In genomic region chr14:50347521-50347920, GRCh38 we compare ENCODE assay signal across 13 cellular contexts. TPM values are rescaled to one million over a fixed set of nuclear protein-coding genes. Genes with fewer than 3 reads are reported as not detected.
DNase-seq lines count a peak whose midpoint lies in the region; ATAC-seq, FAIRE-seq and TF ChIP-seq lines count a peak whose summit lies in the region.
"Had no signal": no experiment of that assay in that cellular context is flagged by ENCODE, and none has a peak within 500 bp of the region (broad histone marks: within the 10 kb centered on the region; RNA-seq: fewer than 3 reads in every experiment).

No MANE protein-coding gene starts in this region.

- H3K36me3 ChIP-seq in Caco-2 (ENCODE audit: control insufficient read depth, insufficient read depth, low read length): no peaks in the 10 kb centered on the region
- H3K36me3 ChIP-seq in PC-3 (ENCODE audit: low read depth, low read length): no peaks in the 10 kb centered on the region
- no peaks in the 10 kb centered on the region for H3K36me3 ChIP-seq in endodermal cell (ENCODE audit: control insufficient read depth, insufficient read depth, low read length)
- H3K36me3 ChIP-seq in parathyroid adenoma (ENCODE audit: control insufficient read depth, insufficient read depth, low read length): no peaks in the 10 kb centered on the region
- H3K36me3 ChIP-seq: neutrophil had no signal

- intact Hi-C loops in Caco-2 (cut with micrococcal nuclease; ENCODE audit: unreplicated experiment): no loop called here
- intact Hi-C loops in PC-3 (cut with micrococcal nuclease): no loop called here

- H3K9ac ChIP-seq in PC-3 (ENCODE audit: low read length): peak overlapping the region; percentile 7; the same call in 1 of the 2 replicates
- no peak overlapping the region for H3K9ac ChIP-seq in endodermal cell (ENCODE audit: extremely low read depth, low read length, poor library complexity, severe bottlenecking)
- H3K9ac ChIP-seq in parathyroid adenoma: no peak overlapping the region

- ATAC-seq in PC-3: peak; percentile 36
- no peak for ATAC-seq in activated naive CD8-positive, alpha-beta T cell treated with anti-CD3 and anti-CD28 coated beads, Interleukin-2, amount 50 U/mL, for 24 hours

- H2AFZ ChIP-seq in PC-3 (ENCODE audit: low read length) (peak overlapping the region; percentile 73), parathyroid adenoma (peak overlapping the region; percentile 72)

- no peak overlapping the region for H3K4me3 Mint-ChIP-seq in Caco-2 (ENCODE audit: unreplicated experiment)
- no peak overlapping the region for H3K4me3 Mint-ChIP-seq in endodermal cell
- H3K4me3 Mint-ChIP-seq in activated naive CD8-positive, alpha-beta T cell treated with anti-CD3 and anti-CD28 coated beads, Interleukin-2, amount 50 U/mL, for 24 hours: no peak overlapping the region
- H3K4me3 Mint-ChIP-seq in mesothelial cell of epicardium: no peak overlapping the region

- H3K27me3 ChIP-seq in Caco-2 (replicated peaks; ENCODE audit: control insufficient read depth, insufficient read depth, low read length): no peaks in the 10 kb centered on the region
- no peaks in the 10 kb centered on the region for H3K27me3 ChIP-seq in PC-3 (ENCODE audit: low read length)
- no peaks in the 10 kb centered on the region for H3K27me3 ChIP-seq in endodermal cell (ENCODE audit: control insufficient read depth, insufficient read depth, low read length, poor library complexity, severe bottlenecking)
- no peaks in the 10 kb centered on the region for H3K27me3 ChIP-seq in parathyroid adenoma (ENCODE audit: control insufficient read depth, insufficient read depth, low read length)
- H3K27me3 ChIP-seq: neutrophil had no signal

- no peaks in the 10 kb centered on the region for H3K27me3 Mint-ChIP-seq in Caco-2 (ENCODE audit: insufficient read depth, unreplicated experiment)
- H3K27me3 Mint-ChIP-seq in endodermal cell (ENCODE audit: insufficient read depth): no peaks in the 10 kb centered on the region
- no peaks in the 10 kb centered on the region for H3K27me3 Mint-ChIP-seq in activated naive CD8-positive, alpha-beta T cell treated with anti-CD3 and anti-CD28 coated beads, Interleukin-2, amount 50 U/mL, for 24 hours
- no peaks in the 10 kb centered on the region for H3K27me3 Mint-ChIP-seq in mesothelial cell of epicardium (ENCODE audit: low read depth)

- no peaks in the 10 kb centered on the region for H3K9me3 Mint-ChIP-seq in Caco-2 (ENCODE audit: unreplicated experiment)
- no peaks in the 10 kb centered on the region for H3K9me3 Mint-ChIP-seq in endodermal cell
- no peaks in the 10 kb centered on the region for H3K9me3 Mint-ChIP-seq in activated naive CD8-positive, alpha-beta T cell treated with anti-CD3 and anti-CD28 coated beads, Interleukin-2, amount 50 U/mL, for 24 hours
- H3K9me3 Mint-ChIP-seq in mesothelial cell of epicardium: no peaks in the 10 kb centered on the region

- H3K36me3 Mint-ChIP-seq in Caco-2 (ENCODE audit: insufficient read depth, unreplicated experiment): no peaks in the 10 kb centered on the region
- H3K36me3 Mint-ChIP-seq in endodermal cell (ENCODE audit: low read depth): no peaks in the 10 kb centered on the region
- H3K36me3 Mint-ChIP-seq in activated naive CD8-positive, alpha-beta T cell treated with anti-CD3 and anti-CD28 coated beads, Interleukin-2, amount 50 U/mL, for 24 hours (ENCODE audit: low read depth): peaks cover 1% of the 10 kb centered on the region
- H3K36me3 Mint-ChIP-seq in mesothelial cell of epicardium: no peaks in the 10 kb centered on the region

- no peaks in the 10 kb centered on the region for H3F3A ChIP-seq in PC-3 (ENCODE audit: low read length, unreplicated experiment)

- H3K4me1 ChIP-seq in Caco-2 (peaks cover 8% of the 10 kb centered on the region), PC-3 (ENCODE audit: insufficient read depth, low read length) (peaks cover 21% of the 10 kb centered on the region), endodermal cell (ENCODE audit: control insufficient read depth, insufficient read depth, low read length) (no peaks in the 10 kb centered on the region), parathyroid adenoma (peaks cover 11% of the 10 kb centered on the region)

- BruUV-seq in Caco-2 (replicated peaks; lab: Mats Ljungman, UMichigan): no TSS peak
- no TSS peak for BruUV-seq in PC-3 (replicated peaks; lab: Mats Ljungman, UMichigan)

- POLR2A ChIA-PET in Caco-2 (lab: Charles Lee): no interaction called here
- POLR2A ChIA-PET in PC-3 (lab: Charles Lee; ENCODE audit: unreplicated experiment): no interaction called here

- H3K9me3 ChIP-seq in Caco-2 (no peaks in the 10 kb centered on the region), PC-3 (ENCODE audit: low read length) (no peaks in the 10 kb centered on the region), endodermal cell (ENCODE audit: control insufficient read depth, low read length) (no peaks in the 10 kb centered on the region), parathyroid adenoma (ENCODE audit: control insufficient read depth, low read length) (no peaks in the 10 kb centered on the region)
- H3K9me3 ChIP-seq: neutrophil had no signal

- H3K4me2 ChIP-seq in PC-3 (ENCODE audit: low read length) (peak overlapping the region; percentile 11), parathyroid adenoma (ENCODE audit: low read length) (no peak overlapping the region)

- TF ChIP-seq CTCF in Caco-2 (IDR thresholded peaks at IDR 0.05; ENCODE audit: insufficient read depth in 1 of 2, low read depth in 1 of 2, low read length in 1 of 2, severe bottlenecking in 1 of 2, unreplicated experiment in 1 of 2): no peak
- no peak for TF ChIP-seq CTCF in PC-3 (conservative IDR thresholded peaks at IDR 0.05; ENCODE audit: low read depth, low read length)
- TF ChIP-seq CTCF in endodermal cell (conservative IDR thresholded peaks at IDR 0.05): no peak
- TF ChIP-seq CTCF in parathyroid adenoma (IDR thresholded peaks at IDR 0.05): no peak
- TF ChIP-seq CTCF in mesothelial cell of epicardium (IDR thresholded peaks at IDR 0.05; ENCODE audit: unreplicated experiment): no peak

- H4K20me1 ChIP-seq in PC-3 (ENCODE audit: low read length): no peaks in the 10 kb centered on the region

- DNase-seq in Caco-2: peak in 1 of 2 experiments; percentile 10
- peak; percentile 86 for DNase-seq in PC-3
- no peak for DNase-seq in endodermal cell
- no peak for DNase-seq in HTR-8/SVneo (ENCODE audit: insufficient read length, low spot score)
- DNase-seq in activated naive CD8-positive, alpha-beta T cell treated with anti-CD3 and anti-CD28 coated beads, Interleukin-2, amount 50 U/mL, for 24 hours: no peak
- DNase-seq in NOMO-1 (lab: John Stamatoyannopoulos, UW; ENCODE audit: unreplicated experiment in 2 of 2): no peak
- no peak for DNase-seq in mesothelial cell of epicardium (ENCODE audit: low spot score in 2 of 2, unreplicated experiment in 2 of 2)
- DNase-seq: effector CD4-positive, alpha-beta T cell; NCI-H524 treated with DMSO at 0.1 percent for 48 hours had no signal

- peak overlapping the region; percentile 62 for H3K27ac Mint-ChIP-seq in Caco-2 (ENCODE audit: unreplicated experiment)
- H3K27ac Mint-ChIP-seq in endodermal cell: peak overlapping the region; percentile 2
- no peak overlapping the region for H3K27ac Mint-ChIP-seq in activated naive CD8-positive, alpha-beta T cell treated with anti-CD3 and anti-CD28 coated beads, Interleukin-2, amount 50 U/mL, for 24 hours
- H3K27ac Mint-ChIP-seq in mesothelial cell of epicardium: no peak overlapping the region

- no peaks in the 10 kb centered on the region for H3K79me2 ChIP-seq in PC-3 (ENCODE audit: low read length)
- no peaks in the 10 kb centered on the region for H3K79me2 ChIP-seq in parathyroid adenoma

- 26 to 63% methylated on average over 1 of the region's 1 CpG for WGBS in endodermal cell (ENCODE audit: insufficient coverage in 1 of 2, insufficient read length in 1 of 2), 2 experiments

- no peaks in the 10 kb centered on the region for H3K9me2 ChIP-seq in PC-3 (replicated peaks; ENCODE audit: low read length)

- CTCF ChIA-PET in Caco-2 (lab: Charles Lee): no interaction called here
- CTCF ChIA-PET in PC-3 (lab: Charles Lee): no interaction called here

- FAIRE-seq in HTR-8/SVneo (lab: Jason Lieb, UNC): no peak
- FAIRE-seq: islet of Langerhans, TTC549 had no signal

- peaks cover 17% of the 10 kb centered on the region for H3K4me1 Mint-ChIP-seq in Caco-2 (ENCODE audit: low read depth, unreplicated experiment)
- H3K4me1 Mint-ChIP-seq in endodermal cell: peaks cover 12% of the 10 kb centered on the region
- H3K4me1 Mint-ChIP-seq in activated naive CD8-positive, alpha-beta T cell treated with anti-CD3 and anti-CD28 coated beads, Interleukin-2, amount 50 U/mL, for 24 hours: peaks cover 28% of the 10 kb centered on the region
- peaks cover 21% of the 10 kb centered on the region for H3K4me1 Mint-ChIP-seq in mesothelial cell of epicardium

- H3K27ac ChIP-seq in PC-3 (ENCODE audit: low read length): peak overlapping the region; percentile 56
- H3K27ac ChIP-seq in endodermal cell (ENCODE audit: low read depth, low read length): no peak overlapping the region
- H3K27ac ChIP-seq in parathyroid adenoma: no peak overlapping the region
- H3K27ac ChIP-seq: neutrophil had no signal

- H3K4me3 ChIP-seq in Caco-2 (ENCODE audit: low read depth, low read length): no peak overlapping the region
- no peak overlapping the region for H3K4me3 ChIP-seq in PC-3 (ENCODE audit: low read length)
- no peak overlapping the region for H3K4me3 ChIP-seq in endodermal cell (ENCODE audit: low read length)
- no peak overlapping the region for H3K4me3 ChIP-seq in parathyroid adenoma (ENCODE audit: low read depth, low read length)

RNA-seq across cellular contexts. Expression of gene DMAC2L, which starts 35.4 kb away (rescaled TPM):
- total RNA-seq in Caco-2 (2022) (25.8 and 27.6 TPM in 2 replicates), PC-3 (2014; rRNA removed) (2.3 and 18.1 TPM in 2 replicates), endodermal cell (10 to 100 TPM; 15.3 to 16.6 TPM), mesothelial cell of epicardium (18.6 to 21.7 TPM (median 21.4 TPM) in 3 replicates)
- 16.2 TPM for polyA plus RNA-seq in endodermal cell (2013, experiment 1 of 2)
- 12.4 TPM for polyA plus RNA-seq in endodermal cell (2013, experiment 2 of 2)

RNA-seq across cellular contexts. Expression of gene L2HGDH, which starts 35.5 kb away (rescaled TPM):
- total RNA-seq in Caco-2 (2022) (25.0 and 27.6 TPM in 2 replicates), PC-3 (2014; rRNA removed) (27.8 and 41.6 TPM in 2 replicates), endodermal cell (10 to 100 TPM; 15.9 to 23.2 TPM), mesothelial cell of epicardium (11.0 to 12.1 TPM (median 11.2 TPM) in 3 replicates)
- 9.5 TPM for polyA plus RNA-seq in endodermal cell (2013, experiment 1 of 2)
- 8.9 TPM for polyA plus RNA-seq in endodermal cell (2013, experiment 2 of 2)

RNA-seq across cellular contexts. Expression of gene CDKL1, which starts 49.2 kb away (rescaled TPM):
- total RNA-seq in Caco-2 (2022) (4.5 and 5.4 TPM in 2 replicates), PC-3 (2014; rRNA removed) (7.1 and 14.4 TPM in 2 replicates), endodermal cell (1 to 10 TPM; 1.5 to 2.6 TPM), mesothelial cell of epicardium (1.8 to 3.2 TPM (median 2.2 TPM) in 3 replicates)
- polyA plus RNA-seq in endodermal cell (2013, experiment 1 of 2): 0.61 TPM
- polyA plus RNA-seq in endodermal cell (2013, experiment 2 of 2): 1.4 TPM

Comparison
In these comparisons a context has a peak if more than half of its experiments do, and no peak if none do; other contexts are left out.
1. H3K27ac Mint-ChIP-seq: peak in Caco-2 (single experiment) and endodermal cell (single experiment); none in activated naive CD8-positive, alpha-beta T cell treated with anti-CD3 and anti-CD28 coated beads, Interleukin-2, amount 50 U/mL, for 24 hours (single experiment) and mesothelial cell of epicardium (single experiment).